In the genomic region with DNA sequence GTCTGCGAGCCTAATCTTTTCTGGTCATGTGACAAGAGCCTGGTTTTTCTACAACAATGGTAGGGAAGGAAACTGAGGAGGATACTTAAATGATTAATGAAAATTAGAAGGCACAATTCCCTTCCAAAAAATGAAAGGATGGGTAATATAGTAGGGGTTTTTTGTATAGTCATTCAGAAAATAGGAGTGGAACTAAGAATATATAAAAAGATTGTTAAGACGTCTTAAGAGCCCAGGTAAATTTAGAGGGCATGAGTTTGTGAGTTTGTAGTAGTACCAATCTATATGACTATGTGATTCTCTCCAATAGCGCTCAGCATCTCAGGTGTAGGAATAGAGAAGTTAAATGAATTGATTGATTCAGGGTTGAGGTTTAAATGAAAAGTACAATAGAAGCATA, we compare ENCODE assay signal across 27 cellular contexts.
"Had no signal": no experiment of that assay in that cellular context is flagged by ENCODE, and none has a peak within 500 bp of the region (broad histone marks: within the 10 kb centered on the region; RNA-seq: fewer than 3 reads in every experiment).

No MANE protein-coding gene starts in this region.

- H3K36me3 ChIP-seq: stomach, suprapubic skin, thoracic aorta, thyroid gland, tibial artery, tibial nerve, transverse colon, upper lobe of left lung, upper lobe of right lung, uterus, vagina had no signal

- ATAC-seq: stimulated activated effector memory CD8-positive, alpha-beta T cell treated with anti-CD3 and anti-CD28 coated beads, Interleukin-12 subunit alpha, Interleukin-12 subunit beta, amount 100 ng/mL, for 72 hours; stimulated activated memory B cell treated with anti-CD40 and anti-IgM and Interleukin-4, amounts not matched to agents 10 μg/mL and 1 μg/mL and 100 μg/mL, for 72 hours; stimulated activated naive CD8-positive, alpha-beta T cell treated with anti-CD3 and anti-CD28 coated beads, Interleukin-15, amount 100 ng/mL, for 72 hours; stimulated activated naive CD8-positive, alpha-beta T cell treated with anti-CD3 and anti-CD28 coated beads, Interleukin-15, Interleukin-2, amounts not matched to agents 100 U/mL and 50 U/mL, for 24 hours; upper lobe of right lung had no signal

- DNase-seq: stimulated activated CD4-positive, alpha-beta T cell treated with anti-CD3 and anti-CD28 coated beads, Interleukin-2, amount 100 ng/mL, for 48 hours; stimulated activated CD4-positive, alpha-beta T cell treated with anti-CD3 and anti-CD28 coated beads, Interleukin-4, amount 100 ng/mL, for 1 hour; stimulated activated CD4-positive, alpha-beta T cell treated with anti-CD3 and anti-CD28 coated beads, Interleukin-4, amount 100 ng/mL, for 24 hours; stimulated activated CD4-positive, alpha-beta T cell treated with anti-CD3 and anti-CD28 coated beads, Interleukin-4, amount 100 ng/mL, for 4 hours; stimulated activated CD8-positive, alpha-beta memory T cell treated with anti-CD3 and anti-CD28 coated beads, Interleukin-4, amount 100 ng/mL, for 48 hours; stimulated activated naive B cell treated with anti-CD40 and anti-IgM and Interleukin-4, amounts not matched to agents 10 μg/mL and 1 μg/mL and 100 μg/mL, for 72 hours; stimulated activated naive CD4-positive, alpha-beta T cell; stimulated activated naive CD4-positive, alpha-beta T cell treated with Interleukin-2 at 50 U/mL for 16 hours; stimulated activated naive CD8-positive, alpha-beta T cell treated with anti-CD3 and anti-CD28 coated beads, Interleukin-15, amount 100 ng/mL, for 72 hours; stimulated activated naive CD8-positive, alpha-beta T cell treated with anti-CD3 and anti-CD28 coated beads, Interleukin-15, Interleukin-2, amounts not matched to agents 100 U/mL and 50 U/mL, for 24 hours; stomach; substantia nigra; testis; thyroid gland; tibial artery; transverse colon; trophoblast cell; upper lobe of left lung; upper lobe of right lung; uterus had no signal

- H3K27me3 ChIP-seq: stomach, suprapubic skin, testis, thyroid gland, tibial artery, tibial nerve, transverse colon, upper lobe of left lung, upper lobe of right lung, uterus, vagina had no signal

- H3K9me3 ChIP-seq: stomach, suprapubic skin, testis, thoracic aorta, thyroid gland, tibial artery, tibial nerve, transverse colon, upper lobe of left lung, upper lobe of right lung, uterus, vagina had no signal

- FAIRE-seq: urothelium cell line had no signal

- H3K4me3 ChIP-seq: stomach, suprapubic skin, testis, thoracic aorta, thyroid gland, tibial artery, tibial nerve, transverse colon, upper lobe of left lung, upper lobe of right lung, uterus, vagina had no signal

- H3K4me1 ChIP-seq: suprapubic skin, testis, thyroid gland, tibial nerve, transverse colon, upper lobe of left lung, upper lobe of right lung, uterus, vagina had no signal

- H3K27ac ChIP-seq: stomach, suprapubic skin, testis, thoracic aorta, thyroid gland, tibial artery, tibial nerve, transverse colon, upper lobe of left lung, upper lobe of right lung, uterus, vagina had no signal
